ENCODE assay signal across 2 cellular contexts in the genomic region with DNA sequence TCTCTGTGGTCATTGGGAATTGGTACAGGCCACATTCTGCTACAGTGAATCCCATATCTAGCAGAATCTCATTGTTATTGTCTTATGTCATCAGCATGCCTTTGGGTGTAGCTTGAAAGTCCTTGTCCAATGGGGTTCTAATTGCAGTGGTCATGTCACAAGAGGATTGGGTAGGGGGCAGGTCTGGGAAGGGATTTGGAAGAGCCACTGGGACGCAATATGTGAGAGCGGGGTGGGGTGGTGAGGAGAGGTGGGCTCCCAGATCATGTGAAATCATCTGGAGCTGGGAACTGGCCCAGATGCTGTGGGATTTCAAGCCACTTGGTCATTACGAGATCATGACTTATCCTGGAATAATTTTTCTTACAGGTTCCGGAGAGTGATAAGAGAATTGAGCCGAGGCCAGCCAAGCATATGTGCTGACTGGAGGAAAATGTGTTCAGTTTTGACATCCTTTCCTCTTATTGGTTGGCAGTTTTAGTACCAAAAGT.
TF ChIP-seq lines count a peak whose summit lies in the region.

No MANE protein-coding gene starts in this region.

TF ChIP-seq in HCT116, 20 proteins besides CTCF, POLR2A, EP300 and RAD21 (continued from another document):
- TF ChIP-seq, protein P1, sequence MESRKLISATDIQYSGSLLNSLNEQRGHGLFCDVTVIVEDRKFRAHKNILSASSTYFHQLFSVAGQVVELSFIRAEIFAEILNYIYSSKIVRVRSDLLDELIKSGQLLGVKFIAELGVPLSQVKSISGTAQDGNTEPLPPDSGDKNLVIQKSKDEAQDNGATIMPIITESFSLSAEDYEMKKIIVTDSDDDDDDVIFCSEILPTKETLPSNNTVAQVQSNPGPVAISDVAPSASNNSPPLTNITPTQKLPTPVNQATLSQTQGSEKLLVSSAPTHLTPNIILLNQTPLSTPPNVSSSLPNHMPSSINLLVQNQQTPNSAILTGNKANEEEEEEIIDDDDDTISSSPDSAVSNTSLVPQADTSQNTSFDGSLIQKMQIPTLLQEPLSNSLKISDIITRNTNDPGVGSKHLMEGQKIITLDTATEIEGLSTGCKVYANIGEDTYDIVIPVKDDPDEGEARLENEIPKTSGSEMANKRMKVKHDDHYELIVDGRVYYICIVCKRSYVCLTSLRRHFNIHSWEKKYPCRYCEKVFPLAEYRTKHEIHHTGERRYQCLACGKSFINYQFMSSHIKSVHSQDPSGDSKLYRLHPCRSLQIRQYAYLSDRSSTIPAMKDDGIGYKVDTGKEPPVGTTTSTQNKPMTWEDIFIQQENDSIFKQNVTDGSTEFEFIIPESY (IDR thresholded peaks at IDR 0.05; ENCODE audit: extremely low read depth, insufficient replicate concordance, low read length): no peak
- no peak for TF ChIP-seq JUND (IDR thresholded peaks at IDR 0.05)
- TF ChIP-seq POLR2AphosphoS5 (IDR thresholded peaks at IDR 0.05; ENCODE audit: low read depth, low read length): no peak
- TF ChIP-seq EZH2phosphoT487 (IDR thresholded peaks at IDR 0.05; ENCODE audit: borderline replicate concordance): no peak
- no peak for TF ChIP-seq EGR1 (IDR thresholded peaks at IDR 0.05; ENCODE audit: low read depth)
- TF ChIP-seq ZFX (IDR thresholded peaks at IDR 0.05): no peak
- no peak for TF ChIP-seq SIN3A (IDR thresholded peaks at IDR 0.05; ENCODE audit: low read depth)
- TF ChIP-seq, protein P2, sequence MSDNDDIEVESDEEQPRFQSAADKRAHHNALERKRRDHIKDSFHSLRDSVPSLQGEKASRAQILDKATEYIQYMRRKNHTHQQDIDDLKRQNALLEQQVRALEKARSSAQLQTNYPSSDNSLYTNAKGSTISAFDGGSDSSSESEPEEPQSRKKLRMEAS (IDR thresholded peaks at IDR 0.05): no peak
- TF ChIP-seq SP1 (IDR thresholded peaks at IDR 0.05; ENCODE audit: low read depth): no peak

TF ChIP-seq in SK-N-SH treated with all-trans-retinoic acid at 6 μM for 48 hours, 23 proteins besides CTCF, POLR2A, EP300 and RAD21 (continued from another document):
- TF ChIP-seq, protein P3, sequence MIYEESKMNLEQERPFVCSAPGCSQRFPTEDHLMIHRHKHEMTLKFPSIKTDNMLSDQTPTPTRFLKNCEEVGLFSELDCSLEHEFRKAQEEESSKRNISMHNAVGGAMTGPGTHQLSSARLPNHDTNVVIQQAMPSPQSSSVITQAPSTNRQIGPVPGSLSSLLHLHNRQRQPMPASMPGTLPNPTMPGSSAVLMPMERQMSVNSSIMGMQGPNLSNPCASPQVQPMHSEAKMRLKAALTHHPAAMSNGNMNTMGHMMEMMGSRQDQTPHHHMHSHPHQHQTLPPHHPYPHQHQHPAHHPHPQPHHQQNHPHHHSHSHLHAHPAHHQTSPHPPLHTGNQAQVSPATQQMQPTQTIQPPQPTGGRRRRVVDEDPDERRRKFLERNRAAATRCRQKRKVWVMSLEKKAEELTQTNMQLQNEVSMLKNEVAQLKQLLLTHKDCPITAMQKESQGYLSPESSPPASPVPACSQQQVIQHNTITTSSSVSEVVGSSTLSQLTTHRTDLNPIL (CRISPR knock-in tag; IDR thresholded peaks at IDR 0.05; ENCODE audit: low read depth): no peak
- TF ChIP-seq ESRRG (CRISPR knock-in tag; IDR thresholded peaks at IDR 0.05) (no peak), ZNF70 (CRISPR knock-in tag; IDR thresholded peaks at IDR 0.05) (no peak)
- TF ChIP-seq, protein P4, sequence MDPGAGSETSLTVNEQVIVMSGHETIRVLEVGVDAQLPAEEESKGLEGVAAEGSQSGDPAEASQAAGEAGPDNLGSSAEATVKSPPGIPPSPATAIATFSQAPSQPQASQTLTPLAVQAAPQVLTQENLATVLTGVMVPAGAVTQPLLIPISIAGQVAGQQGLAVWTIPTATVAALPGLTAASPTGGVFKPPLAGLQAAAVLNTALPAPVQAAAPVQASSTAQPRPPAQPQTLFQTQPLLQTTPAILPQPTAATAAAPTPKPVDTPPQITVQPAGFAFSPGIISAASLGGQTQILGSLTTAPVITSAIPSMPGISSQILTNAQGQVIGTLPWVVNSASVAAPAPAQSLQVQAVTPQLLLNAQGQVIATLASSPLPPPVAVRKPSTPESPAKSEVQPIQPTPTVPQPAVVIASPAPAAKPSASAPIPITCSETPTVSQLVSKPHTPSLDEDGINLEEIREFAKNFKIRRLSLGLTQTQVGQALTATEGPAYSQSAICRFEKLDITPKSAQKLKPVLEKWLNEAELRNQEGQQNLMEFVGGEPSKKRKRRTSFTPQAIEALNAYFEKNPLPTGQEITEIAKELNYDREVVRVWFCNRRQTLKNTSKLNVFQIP (CRISPR knock-in tag; IDR thresholded peaks at IDR 0.05; ENCODE audit: borderline replicate concordance, low read depth): no peak
